ENCODE assay signal across 1 cellular context in the genomic region with DNA sequence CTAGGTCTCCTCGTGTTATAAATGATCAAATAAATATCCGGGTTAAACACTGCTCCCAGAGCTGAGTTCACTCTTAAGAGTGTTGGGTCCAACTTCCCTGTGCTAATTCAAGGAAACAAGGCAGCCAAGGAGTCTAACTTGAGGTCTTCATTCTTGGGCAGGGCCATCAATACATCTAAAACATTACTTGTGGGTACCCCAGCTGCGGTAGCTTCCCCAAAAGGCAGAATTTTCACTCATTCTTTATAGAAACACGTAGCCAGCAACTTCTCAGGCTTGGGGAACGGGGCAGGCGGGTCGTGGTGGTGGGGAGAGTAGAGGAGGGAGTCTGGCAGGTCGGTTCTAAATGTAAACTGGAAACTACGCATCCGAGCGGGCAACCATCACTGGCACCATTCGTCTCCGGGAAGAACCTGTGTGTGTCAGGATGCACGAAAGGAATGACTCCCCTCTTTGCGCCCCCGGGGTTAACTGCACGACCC.
A peak's percentile ranks its signal among the peaks of the same experiment; 100 is the strongest.
TF ChIP-seq lines count a peak whose summit lies in the region.

No MANE protein-coding gene starts in this region.

TF ChIP-seq in HepG2, 621 proteins besides CTCF, POLR2A, EP300 and RAD21 (continued from another document and continues in another):
- TF ChIP-seq, protein P1, sequence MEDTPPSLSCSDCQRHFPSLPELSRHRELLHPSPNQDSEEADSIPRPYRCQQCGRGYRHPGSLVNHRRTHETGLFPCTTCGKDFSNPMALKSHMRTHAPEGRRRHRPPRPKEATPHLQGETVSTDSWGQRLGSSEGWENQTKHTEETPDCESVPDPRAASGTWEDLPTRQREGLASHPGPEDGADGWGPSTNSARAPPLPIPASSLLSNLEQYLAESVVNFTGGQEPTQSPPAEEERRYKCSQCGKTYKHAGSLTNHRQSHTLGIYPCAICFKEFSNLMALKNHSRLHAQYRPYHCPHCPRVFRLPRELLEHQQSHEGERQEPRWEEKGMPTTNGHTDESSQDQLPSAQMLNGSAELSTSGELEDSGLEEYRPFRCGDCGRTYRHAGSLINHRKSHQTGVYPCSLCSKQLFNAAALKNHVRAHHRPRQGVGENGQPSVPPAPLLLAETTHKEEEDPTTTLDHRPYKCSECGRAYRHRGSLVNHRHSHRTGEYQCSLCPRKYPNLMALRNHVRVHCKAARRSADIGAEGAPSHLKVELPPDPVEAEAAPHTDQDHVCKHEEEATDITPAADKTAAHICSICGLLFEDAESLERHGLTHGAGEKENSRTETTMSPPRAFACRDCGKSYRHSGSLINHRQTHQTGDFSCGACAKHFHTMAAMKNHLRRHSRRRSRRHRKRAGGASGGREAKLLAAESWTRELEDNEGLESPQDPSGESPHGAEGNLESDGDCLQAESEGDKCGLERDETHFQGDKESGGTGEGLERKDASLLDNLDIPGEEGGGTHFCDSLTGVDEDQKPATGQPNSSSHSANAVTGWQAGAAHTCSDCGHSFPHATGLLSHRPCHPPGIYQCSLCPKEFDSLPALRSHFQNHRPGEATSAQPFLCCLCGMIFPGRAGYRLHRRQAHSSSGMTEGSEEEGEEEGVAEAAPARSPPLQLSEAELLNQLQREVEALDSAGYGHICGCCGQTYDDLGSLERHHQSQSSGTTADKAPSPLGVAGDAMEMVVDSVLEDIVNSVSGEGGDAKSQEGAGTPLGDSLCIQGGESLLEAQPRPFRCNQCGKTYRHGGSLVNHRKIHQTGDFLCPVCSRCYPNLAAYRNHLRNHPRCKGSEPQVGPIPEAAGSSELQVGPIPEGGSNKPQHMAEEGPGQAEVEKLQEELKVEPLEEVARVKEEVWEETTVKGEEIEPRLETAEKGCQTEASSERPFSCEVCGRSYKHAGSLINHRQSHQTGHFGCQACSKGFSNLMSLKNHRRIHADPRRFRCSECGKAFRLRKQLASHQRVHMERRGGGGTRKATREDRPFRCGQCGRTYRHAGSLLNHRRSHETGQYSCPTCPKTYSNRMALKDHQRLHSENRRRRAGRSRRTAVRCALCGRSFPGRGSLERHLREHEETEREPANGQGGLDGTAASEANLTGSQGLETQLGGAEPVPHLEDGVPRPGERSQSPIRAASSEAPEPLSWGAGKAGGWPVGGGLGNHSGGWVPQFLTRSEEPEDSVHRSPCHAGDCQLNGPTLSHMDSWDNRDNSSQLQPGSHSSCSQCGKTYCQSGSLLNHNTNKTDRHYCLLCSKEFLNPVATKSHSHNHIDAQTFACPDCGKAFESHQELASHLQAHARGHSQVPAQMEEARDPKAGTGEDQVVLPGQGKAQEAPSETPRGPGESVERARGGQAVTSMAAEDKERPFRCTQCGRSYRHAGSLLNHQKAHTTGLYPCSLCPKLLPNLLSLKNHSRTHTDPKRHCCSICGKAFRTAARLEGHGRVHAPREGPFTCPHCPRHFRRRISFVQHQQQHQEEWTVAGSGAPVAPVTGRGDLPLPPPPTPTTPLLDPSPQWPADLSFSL (CRISPR knock-in tag; IDR thresholded peaks at IDR 0.05) = no peak
- TF ChIP-seq, protein P2, sequence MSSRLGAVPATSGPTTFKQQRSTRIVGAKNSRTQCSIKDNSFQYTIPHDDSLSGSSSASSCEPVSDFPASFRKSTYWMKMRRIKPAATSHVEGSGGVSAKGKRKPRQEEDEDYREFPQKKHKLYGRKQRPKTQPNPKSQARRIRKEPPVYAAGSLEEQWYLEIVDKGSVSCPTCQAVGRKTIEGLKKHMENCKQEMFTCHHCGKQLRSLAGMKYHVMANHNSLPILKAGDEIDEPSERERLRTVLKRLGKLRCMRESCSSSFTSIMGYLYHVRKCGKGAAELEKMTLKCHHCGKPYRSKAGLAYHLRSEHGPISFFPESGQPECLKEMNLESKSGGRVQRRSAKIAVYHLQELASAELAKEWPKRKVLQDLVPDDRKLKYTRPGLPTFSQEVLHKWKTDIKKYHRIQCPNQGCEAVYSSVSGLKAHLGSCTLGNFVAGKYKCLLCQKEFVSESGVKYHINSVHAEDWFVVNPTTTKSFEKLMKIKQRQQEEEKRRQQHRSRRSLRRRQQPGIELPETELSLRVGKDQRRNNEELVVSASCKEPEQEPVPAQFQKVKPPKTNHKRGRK (CRISPR knock-in tag; IDR thresholded peaks at IDR 0.05) = no peak
- TF ChIP-seq, protein P3, sequence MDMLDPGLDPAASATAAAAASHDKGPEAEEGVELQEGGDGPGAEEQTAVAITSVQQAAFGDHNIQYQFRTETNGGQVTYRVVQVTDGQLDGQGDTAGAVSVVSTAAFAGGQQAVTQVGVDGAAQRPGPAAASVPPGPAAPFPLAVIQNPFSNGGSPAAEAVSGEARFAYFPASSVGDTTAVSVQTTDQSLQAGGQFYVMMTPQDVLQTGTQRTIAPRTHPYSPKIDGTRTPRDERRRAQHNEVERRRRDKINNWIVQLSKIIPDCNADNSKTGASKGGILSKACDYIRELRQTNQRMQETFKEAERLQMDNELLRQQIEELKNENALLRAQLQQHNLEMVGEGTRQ (IDR thresholded peaks at IDR 0.05; ENCODE audit: low read depth, low read length) = no peak
- TF ChIP-seq, protein P3 (CRISPR knock-in tag; IDR thresholded peaks at IDR 0.05; ENCODE audit: borderline replicate concordance) = no peak
- TF ChIP-seq KAT7 (CRISPR knock-in tag; IDR thresholded peaks at IDR 0.05; ENCODE audit: borderline replicate concordance) (no peak), ZNF644 (CRISPR knock-in tag; IDR thresholded peaks at IDR 0.05; ENCODE audit: low read depth) (no peak), ZNF678 (CRISPR knock-in tag; IDR thresholded peaks at IDR 0.05) (no peak), FIP1L1 (IDR thresholded peaks at IDR 0.05; ENCODE audit: borderline replicate concordance, insufficient read depth, low read depth, low read length) (no peak), ZNF20 (CRISPR knock-in tag; IDR thresholded peaks at IDR 0.05) (peak; percentile 91), MYPOP (CRISPR knock-in tag; IDR thresholded peaks at IDR 0.05) (no peak), ZNF414 (CRISPR knock-in tag; IDR thresholded peaks at IDR 0.05) (no peak), MAFF (IDR thresholded peaks at IDR 0.05; ENCODE audit: low read depth, low read length) (no peak), SRF (IDR thresholded peaks at IDR 0.05; ENCODE audit: low read depth, low read length) (no peak), FOXM1 (CRISPR knock-in tag; IDR thresholded peaks at IDR 0.05) (0 out of 2 replicates have a peak, but pooled peaks have one; percentile 42), ZNF549 (CRISPR knock-in tag; IDR thresholded peaks at IDR 0.05) (0 out of 2 replicates have a peak, but pooled peaks have one; percentile 20), ZNF850 (CRISPR knock-in tag; conservative IDR thresholded peaks at IDR 0.05) (no peak), ZIK1 (CRISPR knock-in tag; IDR thresholded peaks at IDR 0.05; ENCODE audit: borderline replicate concordance, low read depth) (no peak), E2F2 (CRISPR knock-in tag; IDR thresholded peaks at IDR 0.05; ENCODE audit: borderline replicate concordance) (no peak), NR2F6 (IDR thresholded peaks at IDR 0.05) (no peak), NR2F6 (CRISPR knock-in tag; IDR thresholded peaks at IDR 0.05) (no peak), GTF3A (CRISPR knock-in tag; conservative IDR thresholded peaks at IDR 0.05) (no peak), CREM (IDR thresholded peaks at IDR 0.05) (no peak), CREM (CRISPR knock-in tag; IDR thresholded peaks at IDR 0.05) (no peak), HMG20B (CRISPR knock-in tag; conservative IDR thresholded peaks at IDR 0.05) (no peak), KLF12 (CRISPR knock-in tag; IDR thresholded peaks at IDR 0.05; ENCODE audit: borderline replicate concordance) (0 out of 2 replicates have a peak, but pooled peaks have one; percentile 10), RARG (CRISPR knock-in tag; IDR thresholded peaks at IDR 0.05; ENCODE audit: low read depth) (no peak), ZNF441 (CRISPR knock-in tag; IDR thresholded peaks at IDR 0.05; ENCODE audit: borderline replicate concordance) (no peak), LCORL (IDR thresholded peaks at IDR 0.05) (no peak), LCORL (CRISPR knock-in tag; IDR thresholded peaks at IDR 0.05) (no peak), SRSF9 (IDR thresholded peaks at IDR 0.05; ENCODE audit: borderline replicate concordance, insufficient read depth, low read depth, low read length, poor library complexity, severe bottlenecking) (no peak), KDM1A (CRISPR knock-in tag; IDR thresholded peaks at IDR 0.05) (no peak), FUBP1 (CRISPR knock-in tag; IDR thresholded peaks at IDR 0.05; ENCODE audit: borderline replicate concordance) (0 out of 2 replicates have a peak, but pooled peaks have one; percentile 85), ZNF256 (CRISPR knock-in tag; conservative IDR thresholded peaks at IDR 0.05) (no peak), SATB2 (CRISPR knock-in tag; IDR thresholded peaks at IDR 0.05) (peak; percentile 25; the same call in 1 of the 2 replicates), HNRNPLL (IDR thresholded peaks at IDR 0.05; ENCODE audit: low read depth, low read length, poor library complexity, severe bottlenecking) (no peak)
- TF ChIP-seq, protein P4, sequence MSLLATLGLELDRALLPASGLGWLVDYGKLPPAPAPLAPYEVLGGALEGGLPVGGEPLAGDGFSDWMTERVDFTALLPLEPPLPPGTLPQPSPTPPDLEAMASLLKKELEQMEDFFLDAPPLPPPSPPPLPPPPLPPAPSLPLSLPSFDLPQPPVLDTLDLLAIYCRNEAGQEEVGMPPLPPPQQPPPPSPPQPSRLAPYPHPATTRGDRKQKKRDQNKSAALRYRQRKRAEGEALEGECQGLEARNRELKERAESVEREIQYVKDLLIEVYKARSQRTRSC (CRISPR knock-in tag; IDR thresholded peaks at IDR 0.05; ENCODE audit: low read depth) = no peak
- TF ChIP-seq, protein P5, sequence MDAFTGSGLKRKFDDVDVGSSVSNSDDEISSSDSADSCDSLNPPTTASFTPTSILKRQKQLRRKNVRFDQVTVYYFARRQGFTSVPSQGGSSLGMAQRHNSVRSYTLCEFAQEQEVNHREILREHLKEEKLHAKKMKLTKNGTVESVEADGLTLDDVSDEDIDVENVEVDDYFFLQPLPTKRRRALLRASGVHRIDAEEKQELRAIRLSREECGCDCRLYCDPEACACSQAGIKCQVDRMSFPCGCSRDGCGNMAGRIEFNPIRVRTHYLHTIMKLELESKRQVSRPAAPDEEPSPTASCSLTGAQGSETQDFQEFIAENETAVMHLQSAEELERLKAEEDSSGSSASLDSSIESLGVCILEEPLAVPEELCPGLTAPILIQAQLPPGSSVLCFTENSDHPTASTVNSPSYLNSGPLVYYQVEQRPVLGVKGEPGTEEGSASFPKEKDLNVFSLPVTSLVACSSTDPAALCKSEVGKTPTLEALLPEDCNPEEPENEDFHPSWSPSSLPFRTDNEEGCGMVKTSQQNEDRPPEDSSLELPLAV (CRISPR knock-in tag; conservative IDR thresholded peaks at IDR 0.05; ENCODE audit: low read depth) = no peak
- TF ChIP-seq, protein P6, sequence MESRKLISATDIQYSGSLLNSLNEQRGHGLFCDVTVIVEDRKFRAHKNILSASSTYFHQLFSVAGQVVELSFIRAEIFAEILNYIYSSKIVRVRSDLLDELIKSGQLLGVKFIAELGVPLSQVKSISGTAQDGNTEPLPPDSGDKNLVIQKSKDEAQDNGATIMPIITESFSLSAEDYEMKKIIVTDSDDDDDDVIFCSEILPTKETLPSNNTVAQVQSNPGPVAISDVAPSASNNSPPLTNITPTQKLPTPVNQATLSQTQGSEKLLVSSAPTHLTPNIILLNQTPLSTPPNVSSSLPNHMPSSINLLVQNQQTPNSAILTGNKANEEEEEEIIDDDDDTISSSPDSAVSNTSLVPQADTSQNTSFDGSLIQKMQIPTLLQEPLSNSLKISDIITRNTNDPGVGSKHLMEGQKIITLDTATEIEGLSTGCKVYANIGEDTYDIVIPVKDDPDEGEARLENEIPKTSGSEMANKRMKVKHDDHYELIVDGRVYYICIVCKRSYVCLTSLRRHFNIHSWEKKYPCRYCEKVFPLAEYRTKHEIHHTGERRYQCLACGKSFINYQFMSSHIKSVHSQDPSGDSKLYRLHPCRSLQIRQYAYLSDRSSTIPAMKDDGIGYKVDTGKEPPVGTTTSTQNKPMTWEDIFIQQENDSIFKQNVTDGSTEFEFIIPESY (CRISPR knock-in tag; IDR thresholded peaks at IDR 0.05) = no peak
